ENCODE assay signal across 1 cellular context in the genomic region with DNA sequence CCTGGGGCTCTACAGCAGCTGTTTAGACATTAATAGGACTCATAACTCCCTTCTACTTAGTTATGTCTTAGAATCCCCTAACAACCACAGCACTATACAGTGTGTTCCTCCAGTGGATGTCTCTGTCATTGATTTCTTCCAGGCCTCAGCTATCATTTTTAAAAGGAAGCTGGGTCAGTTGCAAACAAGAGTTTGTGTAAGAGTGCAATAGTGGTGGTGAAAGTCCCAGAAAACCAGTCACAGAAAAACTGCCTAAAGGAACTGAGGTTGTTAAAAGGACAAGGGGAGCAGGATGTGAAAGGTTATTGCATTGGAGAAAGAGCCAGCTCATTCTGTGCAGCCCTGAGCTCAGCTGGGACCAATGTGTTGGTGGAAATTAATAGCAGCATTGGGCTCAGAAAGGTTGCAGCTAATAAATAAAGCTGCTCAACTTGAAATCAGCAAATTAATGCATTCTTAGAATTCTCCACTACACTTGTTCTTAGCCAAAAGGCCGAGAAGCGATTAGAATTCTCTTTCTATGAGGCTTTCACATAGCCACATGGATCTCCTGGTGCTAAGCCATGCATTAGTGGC.
TF ChIP-seq lines count a peak whose summit lies in the region.

No MANE protein-coding gene starts in this region.

TF ChIP-seq in GM23338, 12 proteins besides CTCF, POLR2A, EP300 and RAD21 (continued from another document):
- TF ChIP-seq, protein P1, sequence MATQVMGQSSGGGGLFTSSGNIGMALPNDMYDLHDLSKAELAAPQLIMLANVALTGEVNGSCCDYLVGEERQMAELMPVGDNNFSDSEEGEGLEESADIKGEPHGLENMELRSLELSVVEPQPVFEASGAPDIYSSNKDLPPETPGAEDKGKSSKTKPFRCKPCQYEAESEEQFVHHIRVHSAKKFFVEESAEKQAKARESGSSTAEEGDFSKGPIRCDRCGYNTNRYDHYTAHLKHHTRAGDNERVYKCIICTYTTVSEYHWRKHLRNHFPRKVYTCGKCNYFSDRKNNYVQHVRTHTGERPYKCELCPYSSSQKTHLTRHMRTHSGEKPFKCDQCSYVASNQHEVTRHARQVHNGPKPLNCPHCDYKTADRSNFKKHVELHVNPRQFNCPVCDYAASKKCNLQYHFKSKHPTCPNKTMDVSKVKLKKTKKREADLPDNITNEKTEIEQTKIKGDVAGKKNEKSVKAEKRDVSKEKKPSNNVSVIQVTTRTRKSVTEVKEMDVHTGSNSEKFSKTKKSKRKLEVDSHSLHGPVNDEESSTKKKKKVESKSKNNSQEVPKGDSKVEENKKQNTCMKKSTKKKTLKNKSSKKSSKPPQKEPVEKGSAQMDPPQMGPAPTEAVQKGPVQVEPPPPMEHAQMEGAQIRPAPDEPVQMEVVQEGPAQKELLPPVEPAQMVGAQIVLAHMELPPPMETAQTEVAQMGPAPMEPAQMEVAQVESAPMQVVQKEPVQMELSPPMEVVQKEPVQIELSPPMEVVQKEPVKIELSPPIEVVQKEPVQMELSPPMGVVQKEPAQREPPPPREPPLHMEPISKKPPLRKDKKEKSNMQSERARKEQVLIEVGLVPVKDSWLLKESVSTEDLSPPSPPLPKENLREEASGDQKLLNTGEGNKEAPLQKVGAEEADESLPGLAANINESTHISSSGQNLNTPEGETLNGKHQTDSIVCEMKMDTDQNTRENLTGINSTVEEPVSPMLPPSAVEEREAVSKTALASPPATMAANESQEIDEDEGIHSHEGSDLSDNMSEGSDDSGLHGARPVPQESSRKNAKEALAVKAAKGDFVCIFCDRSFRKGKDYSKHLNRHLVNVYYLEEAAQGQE (IDR thresholded peaks at IDR 0.05; ENCODE audit: unreplicated experiment) = no peak
- TF ChIP-seq JUNB (IDR thresholded peaks at IDR 0.05; ENCODE audit: unreplicated experiment) (no peak), NANOG (IDR thresholded peaks at IDR 0.05; ENCODE audit: borderline replicate concordance) (no peak), ZNF114 (CRISPR knock-in tag; IDR thresholded peaks at IDR 0.05) (no peak), ZNF331 (CRISPR knock-in tag; IDR thresholded peaks at IDR 0.05; ENCODE audit: low read depth) (no peak), POLR2AphosphoS5 (IDR thresholded peaks at IDR 0.05; ENCODE audit: low read depth) (no peak), EZH2 (IDR thresholded peaks at IDR 0.05; ENCODE audit: low read depth, unreplicated experiment) (no peak)
- TF ChIP-seq, protein P2, sequence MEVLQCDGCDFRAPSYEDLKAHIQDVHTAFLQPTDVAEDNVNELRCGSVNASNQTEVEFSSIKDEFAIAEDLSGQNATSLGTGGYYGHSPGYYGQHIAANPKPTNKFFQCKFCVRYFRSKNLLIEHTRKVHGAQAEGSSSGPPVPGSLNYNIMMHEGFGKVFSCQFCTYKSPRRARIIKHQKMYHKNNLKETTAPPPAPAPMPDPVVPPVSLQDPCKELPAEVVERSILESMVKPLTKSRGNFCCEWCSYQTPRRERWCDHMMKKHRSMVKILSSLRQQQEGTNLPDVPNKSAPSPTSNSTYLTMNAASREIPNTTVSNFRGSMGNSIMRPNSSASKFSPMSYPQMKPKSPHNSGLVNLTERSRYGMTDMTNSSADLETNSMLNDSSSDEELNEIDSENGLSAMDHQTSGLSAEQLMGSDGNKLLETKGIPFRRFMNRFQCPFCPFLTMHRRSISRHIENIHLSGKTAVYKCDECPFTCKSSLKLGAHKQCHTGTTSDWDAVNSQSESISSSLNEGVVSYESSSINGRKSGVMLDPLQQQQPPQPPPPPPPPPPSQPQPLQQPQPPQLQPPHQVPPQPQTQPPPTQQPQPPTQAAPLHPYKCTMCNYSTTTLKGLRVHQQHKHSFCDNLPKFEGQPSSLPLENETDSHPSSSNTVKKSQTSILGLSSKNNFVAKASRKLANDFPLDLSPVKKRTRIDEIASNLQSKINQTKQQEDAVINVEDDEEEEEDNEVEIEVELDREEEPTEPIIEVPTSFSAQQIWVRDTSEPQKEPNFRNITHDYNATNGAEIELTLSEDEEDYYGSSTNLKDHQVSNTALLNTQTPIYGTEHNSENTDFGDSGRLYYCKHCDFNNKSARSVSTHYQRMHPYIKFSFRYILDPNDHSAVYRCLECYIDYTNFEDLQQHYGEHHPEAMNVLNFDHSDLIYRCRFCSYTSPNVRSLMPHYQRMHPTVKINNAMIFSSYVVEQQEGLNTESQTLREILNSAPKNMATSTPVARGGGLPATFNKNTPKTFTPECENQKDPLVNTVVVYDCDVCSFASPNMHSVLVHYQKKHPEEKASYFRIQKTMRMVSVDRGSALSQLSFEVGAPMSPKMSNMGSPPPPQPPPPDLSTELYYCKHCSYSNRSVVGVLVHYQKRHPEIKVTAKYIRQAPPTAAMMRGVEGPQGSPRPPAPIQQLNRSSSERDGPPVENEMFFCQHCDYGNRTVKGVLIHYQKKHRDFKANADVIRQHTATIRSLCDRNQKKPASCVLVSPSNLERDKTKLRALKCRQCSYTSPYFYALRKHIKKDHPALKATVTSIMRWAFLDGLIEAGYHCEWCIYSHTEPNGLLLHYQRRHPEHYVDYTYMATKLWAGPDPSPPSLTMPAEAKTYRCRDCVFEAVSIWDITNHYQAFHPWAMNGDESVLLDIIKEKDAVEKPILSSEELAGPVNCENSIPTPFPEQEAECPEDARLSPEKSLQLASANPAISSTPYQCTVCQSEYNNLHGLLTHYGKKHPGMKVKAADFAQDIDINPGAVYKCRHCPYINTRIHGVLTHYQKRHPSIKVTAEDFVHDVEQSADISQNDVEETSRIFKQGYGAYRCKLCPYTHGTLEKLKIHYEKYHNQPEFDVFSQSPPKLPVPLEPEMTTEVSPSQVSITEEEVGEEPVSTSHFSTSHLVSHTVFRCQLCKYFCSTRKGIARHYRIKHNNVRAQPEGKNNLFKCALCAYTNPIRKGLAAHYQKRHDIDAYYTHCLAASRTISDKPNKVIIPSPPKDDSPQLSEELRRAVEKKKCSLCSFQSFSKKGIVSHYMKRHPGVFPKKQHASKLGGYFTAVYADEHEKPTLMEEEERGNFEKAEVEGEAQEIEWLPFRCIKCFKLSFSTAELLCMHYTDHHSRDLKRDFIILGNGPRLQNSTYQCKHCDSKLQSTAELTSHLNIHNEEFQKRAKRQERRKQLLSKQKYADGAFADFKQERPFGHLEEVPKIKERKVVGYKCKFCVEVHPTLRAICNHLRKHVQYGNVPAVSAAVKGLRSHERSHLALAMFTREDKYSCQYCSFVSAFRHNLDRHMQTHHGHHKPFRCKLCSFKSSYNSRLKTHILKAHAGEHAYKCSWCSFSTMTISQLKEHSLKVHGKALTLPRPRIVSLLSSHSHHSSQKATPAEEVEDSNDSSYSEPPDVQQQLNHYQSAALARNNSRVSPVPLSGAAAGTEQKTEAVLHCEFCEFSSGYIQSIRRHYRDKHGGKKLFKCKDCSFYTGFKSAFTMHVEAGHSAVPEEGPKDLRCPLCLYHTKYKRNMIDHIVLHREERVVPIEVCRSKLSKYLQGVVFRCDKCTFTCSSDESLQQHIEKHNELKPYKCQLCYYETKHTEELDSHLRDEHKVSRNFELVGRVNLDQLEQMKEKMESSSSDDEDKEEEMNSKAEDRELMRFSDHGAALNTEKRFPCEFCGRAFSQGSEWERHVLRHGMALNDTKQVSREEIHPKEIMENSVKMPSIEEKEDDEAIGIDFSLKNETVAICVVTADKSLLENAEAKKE (CRISPR knock-in tag; IDR thresholded peaks at IDR 0.05) = no peak
